Comparison of ENCODE assay signal across 1 cellular context in genomic region chr17:75666959-75667790, GRCh38.
TF ChIP-seq lines count a peak whose summit lies in the region.

Gene RECQL5, minus strand, starts transcription at chr17:75667154. Its CDS starts 597 bp downstream, at chr17:75666557.
Gene SAP30BP, plus strand, starts transcription at chr17:75667338. Its CDS starts 35 bp downstream, at chr17:75667373.

TF ChIP-seq in HepG2, 621 proteins besides CTCF, POLR2A, EP300 and RAD21 (continued from another document and continues in another):
- TF ChIP-seq ZBTB2 (CRISPR knock-in tag; IDR thresholded peaks at IDR 0.05; ENCODE audit: low read depth) (no peak), TARDBP (CRISPR knock-in tag; IDR thresholded peaks at IDR 0.05) (no peak; the same call in 1 of the 2 replicates), PHB2 (IDR thresholded peaks at IDR 0.05; ENCODE audit: partially characterized antibody) (no peak), ZNF17 (CRISPR knock-in tag; IDR thresholded peaks at IDR 0.05) (no peak), YEATS4 (CRISPR knock-in tag; IDR thresholded peaks at IDR 0.05; ENCODE audit: borderline replicate concordance) (no peak; the same call in 1 of the 2 replicates), MBNL3 (CRISPR knock-in tag; conservative IDR thresholded peaks at IDR 0.05) (no peak), DNMT1 (CRISPR knock-in tag; IDR thresholded peaks at IDR 0.05) (no peak), ZNF441 (CRISPR knock-in tag; IDR thresholded peaks at IDR 0.05; ENCODE audit: borderline replicate concordance) (no peak), U2AF1 (optimal IDR thresholded peaks at IDR 0.05; ENCODE audit: low read depth, low read length) (peak; percentile 91), PRDM4 (CRISPR knock-in tag; IDR thresholded peaks at IDR 0.05; ENCODE audit: borderline replicate concordance) (no peak), YY1 (IDR thresholded peaks at IDR 0.05; ENCODE audit: insufficient read depth, insufficient replicate concordance, low read depth, low read length) (peak; percentile 96), ZNF253 (CRISPR knock-in tag; IDR thresholded peaks at IDR 0.05; ENCODE audit: borderline replicate concordance) (peak; percentile 18; the same call in 1 of the 2 replicates), CEBPZ (IDR thresholded peaks at IDR 0.05; ENCODE audit: low read length) (no peak), TCF7L2 (IDR thresholded peaks at IDR 0.05; ENCODE audit: low read depth, low read length) (no peak), JUN (CRISPR knock-in tag; IDR thresholded peaks at IDR 0.05) (no peak; the same call in 1 of the 2 replicates), MEF2D (CRISPR knock-in tag; IDR thresholded peaks at IDR 0.05) (peak; percentile 82), TFE3 (CRISPR knock-in tag; IDR thresholded peaks at IDR 0.05) (no peak; the same call in 1 of the 2 replicates), IRF9 (CRISPR knock-in tag; IDR thresholded peaks at IDR 0.05; ENCODE audit: borderline replicate concordance) (peak; percentile 53; the same call in 1 of the 2 replicates), GTF2F1 (IDR thresholded peaks at IDR 0.05; ENCODE audit: low read length) (0 out of 2 replicates have a peak, but pooled peaks have one; percentile 30), AKAP8 (CRISPR knock-in tag; IDR thresholded peaks at IDR 0.05) (no peak), THRA (CRISPR knock-in tag; IDR thresholded peaks at IDR 0.05; ENCODE audit: borderline replicate concordance) (no peak), ZNF354B (CRISPR knock-in tag; IDR thresholded peaks at IDR 0.05) (no peak), BHLHE40 (IDR thresholded peaks at IDR 0.05; ENCODE audit: low read length) (no peak; the same call in 1 of the 2 replicates), ZNF879 (CRISPR knock-in tag; IDR thresholded peaks at IDR 0.05) (no peak), KDM2A (CRISPR knock-in tag; IDR thresholded peaks at IDR 0.05; ENCODE audit: borderline replicate concordance, low read depth) (peak; percentile 84; the same call in 1 of the 2 replicates), NAIF1 (CRISPR knock-in tag; IDR thresholded peaks at IDR 0.05; ENCODE audit: borderline replicate concordance) (peak; percentile 49; the same call in 1 of the 2 replicates), ZNF788 (CRISPR knock-in tag; IDR thresholded peaks at IDR 0.05; ENCODE audit: borderline replicate concordance) (peak; percentile 45; the same call in 1 of the 2 replicates), MATR3 (CRISPR knock-in tag; IDR thresholded peaks at IDR 0.05) (no peak), DR1 (CRISPR knock-in tag; IDR thresholded peaks at IDR 0.05) (peak; percentile 78), NONO (IDR thresholded peaks at IDR 0.05) (no peak), NONO (CRISPR knock-in tag; conservative IDR thresholded peaks at IDR 0.05) (peak; percentile 78), ZFP82 (CRISPR knock-in tag; IDR thresholded peaks at IDR 0.05; ENCODE audit: borderline replicate concordance) (no peak), ZNF3 (CRISPR knock-in tag; IDR thresholded peaks at IDR 0.05) (no peak), MYC (CRISPR knock-in tag; IDR thresholded peaks at IDR 0.05; ENCODE audit: borderline replicate concordance) (peak; percentile 30; the same call in 1 of the 2 replicates), HIVEP1 (CRISPR knock-in tag; IDR thresholded peaks at IDR 0.05) (peak; percentile 72; the same call in 1 of the 2 replicates), HOMEZ (CRISPR knock-in tag; IDR thresholded peaks at IDR 0.05; ENCODE audit: low read depth) (no peak), ZNF747 (CRISPR knock-in tag; IDR thresholded peaks at IDR 0.05; ENCODE audit: borderline replicate concordance) (0 out of 2 replicates have a peak, but pooled peaks have one; percentile 27), SIN3B (IDR thresholded peaks at IDR 0.05; ENCODE audit: low read length) (peak; percentile 99), ZNF264 (CRISPR knock-in tag; IDR thresholded peaks at IDR 0.05) (peak; percentile 65; the same call in 1 of the 2 replicates), ZNF607 (CRISPR knock-in tag; IDR thresholded peaks at IDR 0.05; ENCODE audit: borderline replicate concordance) (no peak; the same call in 1 of the 2 replicates), ZSCAN21 (CRISPR knock-in tag; IDR thresholded peaks at IDR 0.05; ENCODE audit: borderline replicate concordance) (0 out of 2 replicates have a peak, but pooled peaks have one; percentile 14)
- TF ChIP-seq, protein P1, sequence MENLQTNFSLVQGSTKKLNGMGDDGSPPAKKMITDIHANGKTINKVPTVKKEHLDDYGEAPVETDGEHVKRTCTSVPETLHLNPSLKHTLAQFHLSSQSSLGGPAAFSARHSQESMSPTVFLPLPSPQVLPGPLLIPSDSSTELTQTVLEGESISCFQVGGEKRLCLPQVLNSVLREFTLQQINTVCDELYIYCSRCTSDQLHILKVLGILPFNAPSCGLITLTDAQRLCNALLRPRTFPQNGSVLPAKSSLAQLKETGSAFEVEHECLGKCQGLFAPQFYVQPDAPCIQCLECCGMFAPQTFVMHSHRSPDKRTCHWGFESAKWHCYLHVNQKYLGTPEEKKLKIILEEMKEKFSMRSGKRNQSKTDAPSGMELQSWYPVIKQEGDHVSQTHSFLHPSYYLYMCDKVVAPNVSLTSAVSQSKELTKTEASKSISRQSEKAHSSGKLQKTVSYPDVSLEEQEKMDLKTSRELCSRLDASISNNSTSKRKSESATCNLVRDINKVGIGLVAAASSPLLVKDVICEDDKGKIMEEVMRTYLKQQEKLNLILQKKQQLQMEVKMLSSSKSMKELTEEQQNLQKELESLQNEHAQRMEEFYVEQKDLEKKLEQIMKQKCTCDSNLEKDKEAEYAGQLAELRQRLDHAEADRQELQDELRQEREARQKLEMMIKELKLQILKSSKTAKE (CRISPR knock-in tag; IDR thresholded peaks at IDR 0.05; ENCODE audit: borderline replicate concordance): no peak
- TF ChIP-seq, protein P2, sequence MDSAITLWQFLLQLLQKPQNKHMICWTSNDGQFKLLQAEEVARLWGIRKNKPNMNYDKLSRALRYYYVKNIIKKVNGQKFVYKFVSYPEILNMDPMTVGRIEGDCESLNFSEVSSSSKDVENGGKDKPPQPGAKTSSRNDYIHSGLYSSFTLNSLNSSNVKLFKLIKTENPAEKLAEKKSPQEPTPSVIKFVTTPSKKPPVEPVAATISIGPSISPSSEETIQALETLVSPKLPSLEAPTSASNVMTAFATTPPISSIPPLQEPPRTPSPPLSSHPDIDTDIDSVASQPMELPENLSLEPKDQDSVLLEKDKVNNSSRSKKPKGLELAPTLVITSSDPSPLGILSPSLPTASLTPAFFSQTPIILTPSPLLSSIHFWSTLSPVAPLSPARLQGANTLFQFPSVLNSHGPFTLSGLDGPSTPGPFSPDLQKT (CRISPR knock-in tag; IDR thresholded peaks at IDR 0.05; ENCODE audit: borderline replicate concordance): peak; percentile 8; the same call in 1 of the 2 replicates
- TF ChIP-seq, protein P3, sequence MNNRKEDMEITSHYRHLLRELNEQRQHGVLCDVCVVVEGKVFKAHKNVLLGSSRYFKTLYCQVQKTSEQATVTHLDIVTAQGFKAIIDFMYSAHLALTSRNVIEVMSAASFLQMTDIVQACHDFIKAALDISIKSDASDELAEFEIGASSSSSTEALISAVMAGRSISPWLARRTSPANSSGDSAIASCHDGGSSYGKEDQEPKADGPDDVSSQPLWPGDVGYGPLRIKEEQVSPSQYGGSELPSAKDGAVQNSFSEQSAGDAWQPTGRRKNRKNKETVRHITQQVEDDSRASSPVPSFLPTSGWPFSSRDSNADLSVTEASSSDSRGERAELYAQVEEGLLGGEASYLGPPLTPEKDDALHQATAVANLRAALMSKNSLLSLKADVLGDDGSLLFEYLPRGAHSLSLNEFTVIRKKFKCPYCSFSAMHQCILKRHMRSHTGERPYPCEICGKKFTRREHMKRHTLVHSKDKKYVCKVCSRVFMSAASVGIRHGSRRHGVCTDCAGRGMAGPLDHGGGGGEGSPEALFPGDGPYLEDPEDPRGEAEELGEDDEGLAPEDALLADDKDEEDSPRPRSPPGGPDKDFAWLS (CRISPR knock-in tag; IDR thresholded peaks at IDR 0.05; ENCODE audit: borderline replicate concordance): no peak; the same call in 1 of the 2 replicates
